2 cellular contexts compared by ENCODE assay signal in the genomic region with DNA sequence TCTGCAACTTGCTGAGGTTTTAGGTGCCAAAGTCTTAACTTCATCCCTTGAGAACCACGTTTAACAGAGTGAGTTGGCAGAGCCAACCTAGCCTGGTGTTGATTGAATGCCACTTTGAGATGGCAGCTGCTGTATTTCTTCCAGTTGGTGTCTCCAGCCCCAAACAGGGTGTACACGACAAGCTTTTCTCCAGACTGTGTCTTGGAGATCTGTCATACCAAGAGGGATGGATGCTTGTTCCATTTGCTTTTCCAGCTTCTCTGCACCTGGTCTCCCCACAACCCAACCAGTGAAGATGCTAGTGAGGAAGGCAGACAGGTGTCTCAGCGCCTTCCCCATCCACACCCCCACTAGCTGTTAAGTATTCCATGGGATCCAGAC.
TF ChIP-seq lines count a peak whose summit lies in the region.

No MANE protein-coding gene starts in this region.

TF ChIP-seq in HepG2, 621 proteins besides CTCF, POLR2A, EP300 and RAD21:
- TF ChIP-seq ZNF33A (CRISPR knock-in tag; IDR thresholded peaks at IDR 0.05; ENCODE audit: borderline replicate concordance) (no peak), MATR3 (CRISPR knock-in tag; IDR thresholded peaks at IDR 0.05) (0 out of 2 replicates have a peak, but pooled peaks have one; percentile 71), EEA1 (CRISPR knock-in tag; IDR thresholded peaks at IDR 0.05; ENCODE audit: borderline replicate concordance) (no peak), ELF1 (CRISPR knock-in tag; IDR thresholded peaks at IDR 0.05) (no peak), YEATS4 (CRISPR knock-in tag; IDR thresholded peaks at IDR 0.05; ENCODE audit: borderline replicate concordance) (no peak), TOPORS (CRISPR knock-in tag; IDR thresholded peaks at IDR 0.05) (no peak), ZNF652 (CRISPR knock-in tag; IDR thresholded peaks at IDR 0.05; ENCODE audit: borderline replicate concordance, low read depth) (no peak), ZNF253 (CRISPR knock-in tag; IDR thresholded peaks at IDR 0.05; ENCODE audit: borderline replicate concordance) (no peak), ZNF292 (CRISPR knock-in tag; IDR thresholded peaks at IDR 0.05; ENCODE audit: borderline replicate concordance, low read depth) (no peak)
- TF ChIP-seq, protein P1, sequence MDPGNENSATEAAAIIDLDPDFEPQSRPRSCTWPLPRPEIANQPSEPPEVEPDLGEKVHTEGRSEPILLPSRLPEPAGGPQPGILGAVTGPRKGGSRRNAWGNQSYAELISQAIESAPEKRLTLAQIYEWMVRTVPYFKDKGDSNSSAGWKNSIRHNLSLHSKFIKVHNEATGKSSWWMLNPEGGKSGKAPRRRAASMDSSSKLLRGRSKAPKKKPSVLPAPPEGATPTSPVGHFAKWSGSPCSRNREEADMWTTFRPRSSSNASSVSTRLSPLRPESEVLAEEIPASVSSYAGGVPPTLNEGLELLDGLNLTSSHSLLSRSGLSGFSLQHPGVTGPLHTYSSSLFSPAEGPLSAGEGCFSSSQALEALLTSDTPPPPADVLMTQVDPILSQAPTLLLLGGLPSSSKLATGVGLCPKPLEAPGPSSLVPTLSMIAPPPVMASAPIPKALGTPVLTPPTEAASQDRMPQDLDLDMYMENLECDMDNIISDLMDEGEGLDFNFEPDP (CRISPR knock-in tag; conservative IDR thresholded peaks at IDR 0.05): no peak
- TF ChIP-seq, protein P2, sequence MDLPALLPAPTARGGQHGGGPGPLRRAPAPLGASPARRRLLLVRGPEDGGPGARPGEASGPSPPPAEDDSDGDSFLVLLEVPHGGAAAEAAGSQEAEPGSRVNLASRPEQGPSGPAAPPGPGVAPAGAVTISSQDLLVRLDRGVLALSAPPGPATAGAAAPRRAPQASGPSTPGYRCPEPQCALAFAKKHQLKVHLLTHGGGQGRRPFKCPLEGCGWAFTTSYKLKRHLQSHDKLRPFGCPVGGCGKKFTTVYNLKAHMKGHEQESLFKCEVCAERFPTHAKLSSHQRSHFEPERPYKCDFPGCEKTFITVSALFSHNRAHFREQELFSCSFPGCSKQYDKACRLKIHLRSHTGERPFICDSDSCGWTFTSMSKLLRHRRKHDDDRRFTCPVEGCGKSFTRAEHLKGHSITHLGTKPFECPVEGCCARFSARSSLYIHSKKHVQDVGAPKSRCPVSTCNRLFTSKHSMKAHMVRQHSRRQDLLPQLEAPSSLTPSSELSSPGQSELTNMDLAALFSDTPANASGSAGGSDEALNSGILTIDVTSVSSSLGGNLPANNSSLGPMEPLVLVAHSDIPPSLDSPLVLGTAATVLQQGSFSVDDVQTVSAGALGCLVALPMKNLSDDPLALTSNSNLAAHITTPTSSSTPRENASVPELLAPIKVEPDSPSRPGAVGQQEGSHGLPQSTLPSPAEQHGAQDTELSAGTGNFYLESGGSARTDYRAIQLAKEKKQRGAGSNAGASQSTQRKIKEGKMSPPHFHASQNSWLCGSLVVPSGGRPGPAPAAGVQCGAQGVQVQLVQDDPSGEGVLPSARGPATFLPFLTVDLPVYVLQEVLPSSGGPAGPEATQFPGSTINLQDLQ (CRISPR knock-in tag; IDR thresholded peaks at IDR 0.05): 0 out of 2 replicates have a peak, but pooled peaks have one; percentile 0
- TF ChIP-seq, protein P3, sequence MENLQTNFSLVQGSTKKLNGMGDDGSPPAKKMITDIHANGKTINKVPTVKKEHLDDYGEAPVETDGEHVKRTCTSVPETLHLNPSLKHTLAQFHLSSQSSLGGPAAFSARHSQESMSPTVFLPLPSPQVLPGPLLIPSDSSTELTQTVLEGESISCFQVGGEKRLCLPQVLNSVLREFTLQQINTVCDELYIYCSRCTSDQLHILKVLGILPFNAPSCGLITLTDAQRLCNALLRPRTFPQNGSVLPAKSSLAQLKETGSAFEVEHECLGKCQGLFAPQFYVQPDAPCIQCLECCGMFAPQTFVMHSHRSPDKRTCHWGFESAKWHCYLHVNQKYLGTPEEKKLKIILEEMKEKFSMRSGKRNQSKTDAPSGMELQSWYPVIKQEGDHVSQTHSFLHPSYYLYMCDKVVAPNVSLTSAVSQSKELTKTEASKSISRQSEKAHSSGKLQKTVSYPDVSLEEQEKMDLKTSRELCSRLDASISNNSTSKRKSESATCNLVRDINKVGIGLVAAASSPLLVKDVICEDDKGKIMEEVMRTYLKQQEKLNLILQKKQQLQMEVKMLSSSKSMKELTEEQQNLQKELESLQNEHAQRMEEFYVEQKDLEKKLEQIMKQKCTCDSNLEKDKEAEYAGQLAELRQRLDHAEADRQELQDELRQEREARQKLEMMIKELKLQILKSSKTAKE (CRISPR knock-in tag; IDR thresholded peaks at IDR 0.05; ENCODE audit: borderline replicate concordance): no peak

TF ChIP-seq in H1, 55 proteins besides CTCF, POLR2A, EP300 and RAD21:
- TF ChIP-seq BACH1 (IDR thresholded peaks at IDR 0.05; ENCODE audit: low read length) (no peak), MAFK (IDR thresholded peaks at IDR 0.05; ENCODE audit: low read depth, low read length) (no peak), NANOG (IDR thresholded peaks at IDR 0.05; ENCODE audit: insufficient read depth, low read depth, low read length, poor library complexity, severe bottlenecking) (no peak), YY1 (IDR thresholded peaks at IDR 0.05; ENCODE audit: low read depth, low read length) (no peak), PHF8 (conservative IDR thresholded peaks at IDR 0.05; ENCODE audit: low read depth, low read length) (no peak), POU5F1 (IDR thresholded peaks at IDR 0.05; ENCODE audit: low read depth, low read length) (no peak), NRF1 (IDR thresholded peaks at IDR 0.05; ENCODE audit: low read depth, low read length) (no peak), TBP (IDR thresholded peaks at IDR 0.05; ENCODE audit: low read depth, low read length) (no peak), CHD1 (IDR thresholded peaks at IDR 0.05; ENCODE audit: low read depth, low read length) (no peak), EGR1 (IDR thresholded peaks at IDR 0.05; ENCODE audit: borderline replicate concordance, low read depth, low read length) (no peak), SUZ12 (IDR thresholded peaks at IDR 0.05; ENCODE audit: low read length) (no peak), FOSL1 (IDR thresholded peaks at IDR 0.05; ENCODE audit: insufficient read depth, low read depth, low read length) (no peak), BCL11A (IDR thresholded peaks at IDR 0.05; ENCODE audit: low read depth in 2 of 2, low read length in 2 of 2) (no peak), TAF7 (optimal IDR thresholded peaks at IDR 0.05; ENCODE audit: borderline replicate concordance, low read depth, low read length) (no peak), CHD2 (IDR thresholded peaks at IDR 0.05; ENCODE audit: low read length) (no peak), GABPA (IDR thresholded peaks at IDR 0.05; ENCODE audit: borderline replicate concordance, insufficient read depth, low read length) (no peak), KDM5A (IDR thresholded peaks at IDR 0.05; ENCODE audit: low read length) (no peak), RXRA (IDR thresholded peaks at IDR 0.05; ENCODE audit: insufficient read depth, low read depth, low read length) (no peak)
- TF ChIP-seq, protein P4, sequence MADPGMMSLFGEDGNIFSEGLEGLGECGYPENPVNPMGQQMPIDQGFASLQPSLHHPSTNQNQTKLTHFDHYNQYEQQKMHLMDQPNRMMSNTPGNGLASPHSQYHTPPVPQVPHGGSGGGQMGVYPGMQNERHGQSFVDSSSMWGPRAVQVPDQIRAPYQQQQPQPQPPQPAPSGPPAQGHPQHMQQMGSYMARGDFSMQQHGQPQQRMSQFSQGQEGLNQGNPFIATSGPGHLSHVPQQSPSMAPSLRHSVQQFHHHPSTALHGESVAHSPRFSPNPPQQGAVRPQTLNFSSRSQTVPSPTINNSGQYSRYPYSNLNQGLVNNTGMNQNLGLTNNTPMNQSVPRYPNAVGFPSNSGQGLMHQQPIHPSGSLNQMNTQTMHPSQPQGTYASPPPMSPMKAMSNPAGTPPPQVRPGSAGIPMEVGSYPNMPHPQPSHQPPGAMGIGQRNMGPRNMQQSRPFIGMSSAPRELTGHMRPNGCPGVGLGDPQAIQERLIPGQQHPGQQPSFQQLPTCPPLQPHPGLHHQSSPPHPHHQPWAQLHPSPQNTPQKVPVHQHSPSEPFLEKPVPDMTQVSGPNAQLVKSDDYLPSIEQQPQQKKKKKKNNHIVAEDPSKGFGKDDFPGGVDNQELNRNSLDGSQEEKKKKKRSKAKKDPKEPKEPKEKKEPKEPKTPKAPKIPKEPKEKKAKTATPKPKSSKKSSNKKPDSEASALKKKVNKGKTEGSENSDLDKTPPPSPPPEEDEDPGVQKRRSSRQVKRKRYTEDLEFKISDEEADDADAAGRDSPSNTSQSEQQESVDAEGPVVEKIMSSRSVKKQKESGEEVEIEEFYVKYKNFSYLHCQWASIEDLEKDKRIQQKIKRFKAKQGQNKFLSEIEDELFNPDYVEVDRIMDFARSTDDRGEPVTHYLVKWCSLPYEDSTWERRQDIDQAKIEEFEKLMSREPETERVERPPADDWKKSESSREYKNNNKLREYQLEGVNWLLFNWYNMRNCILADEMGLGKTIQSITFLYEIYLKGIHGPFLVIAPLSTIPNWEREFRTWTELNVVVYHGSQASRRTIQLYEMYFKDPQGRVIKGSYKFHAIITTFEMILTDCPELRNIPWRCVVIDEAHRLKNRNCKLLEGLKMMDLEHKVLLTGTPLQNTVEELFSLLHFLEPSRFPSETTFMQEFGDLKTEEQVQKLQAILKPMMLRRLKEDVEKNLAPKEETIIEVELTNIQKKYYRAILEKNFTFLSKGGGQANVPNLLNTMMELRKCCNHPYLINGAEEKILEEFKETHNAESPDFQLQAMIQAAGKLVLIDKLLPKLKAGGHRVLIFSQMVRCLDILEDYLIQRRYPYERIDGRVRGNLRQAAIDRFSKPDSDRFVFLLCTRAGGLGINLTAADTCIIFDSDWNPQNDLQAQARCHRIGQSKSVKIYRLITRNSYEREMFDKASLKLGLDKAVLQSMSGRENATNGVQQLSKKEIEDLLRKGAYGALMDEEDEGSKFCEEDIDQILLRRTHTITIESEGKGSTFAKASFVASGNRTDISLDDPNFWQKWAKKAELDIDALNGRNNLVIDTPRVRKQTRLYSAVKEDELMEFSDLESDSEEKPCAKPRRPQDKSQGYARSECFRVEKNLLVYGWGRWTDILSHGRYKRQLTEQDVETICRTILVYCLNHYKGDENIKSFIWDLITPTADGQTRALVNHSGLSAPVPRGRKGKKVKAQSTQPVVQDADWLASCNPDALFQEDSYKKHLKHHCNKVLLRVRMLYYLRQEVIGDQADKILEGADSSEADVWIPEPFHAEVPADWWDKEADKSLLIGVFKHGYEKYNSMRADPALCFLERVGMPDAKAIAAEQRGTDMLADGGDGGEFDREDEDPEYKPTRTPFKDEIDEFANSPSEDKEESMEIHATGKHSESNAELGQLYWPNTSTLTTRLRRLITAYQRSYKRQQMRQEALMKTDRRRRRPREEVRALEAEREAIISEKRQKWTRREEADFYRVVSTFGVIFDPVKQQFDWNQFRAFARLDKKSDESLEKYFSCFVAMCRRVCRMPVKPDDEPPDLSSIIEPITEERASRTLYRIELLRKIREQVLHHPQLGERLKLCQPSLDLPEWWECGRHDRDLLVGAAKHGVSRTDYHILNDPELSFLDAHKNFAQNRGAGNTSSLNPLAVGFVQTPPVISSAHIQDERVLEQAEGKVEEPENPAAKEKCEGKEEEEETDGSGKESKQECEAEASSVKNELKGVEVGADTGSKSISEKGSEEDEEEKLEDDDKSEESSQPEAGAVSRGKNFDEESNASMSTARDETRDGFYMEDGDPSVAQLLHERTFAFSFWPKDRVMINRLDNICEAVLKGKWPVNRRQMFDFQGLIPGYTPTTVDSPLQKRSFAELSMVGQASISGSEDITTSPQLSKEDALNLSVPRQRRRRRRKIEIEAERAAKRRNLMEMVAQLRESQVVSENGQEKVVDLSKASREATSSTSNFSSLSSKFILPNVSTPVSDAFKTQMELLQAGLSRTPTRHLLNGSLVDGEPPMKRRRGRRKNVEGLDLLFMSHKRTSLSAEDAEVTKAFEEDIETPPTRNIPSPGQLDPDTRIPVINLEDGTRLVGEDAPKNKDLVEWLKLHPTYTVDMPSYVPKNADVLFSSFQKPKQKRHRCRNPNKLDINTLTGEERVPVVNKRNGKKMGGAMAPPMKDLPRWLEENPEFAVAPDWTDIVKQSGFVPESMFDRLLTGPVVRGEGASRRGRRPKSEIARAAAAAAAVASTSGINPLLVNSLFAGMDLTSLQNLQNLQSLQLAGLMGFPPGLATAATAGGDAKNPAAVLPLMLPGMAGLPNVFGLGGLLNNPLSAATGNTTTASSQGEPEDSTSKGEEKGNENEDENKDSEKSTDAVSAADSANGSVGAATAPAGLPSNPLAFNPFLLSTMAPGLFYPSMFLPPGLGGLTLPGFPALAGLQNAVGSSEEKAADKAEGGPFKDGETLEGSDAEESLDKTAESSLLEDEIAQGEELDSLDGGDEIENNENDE (IDR thresholded peaks at IDR 0.05; ENCODE audit: insufficient replicate concordance, low read length): no peak
TF ChIP-seq in H1: peak in this region for 0.
